24 cellular contexts compared by ENCODE assay signal in the genomic region with DNA sequence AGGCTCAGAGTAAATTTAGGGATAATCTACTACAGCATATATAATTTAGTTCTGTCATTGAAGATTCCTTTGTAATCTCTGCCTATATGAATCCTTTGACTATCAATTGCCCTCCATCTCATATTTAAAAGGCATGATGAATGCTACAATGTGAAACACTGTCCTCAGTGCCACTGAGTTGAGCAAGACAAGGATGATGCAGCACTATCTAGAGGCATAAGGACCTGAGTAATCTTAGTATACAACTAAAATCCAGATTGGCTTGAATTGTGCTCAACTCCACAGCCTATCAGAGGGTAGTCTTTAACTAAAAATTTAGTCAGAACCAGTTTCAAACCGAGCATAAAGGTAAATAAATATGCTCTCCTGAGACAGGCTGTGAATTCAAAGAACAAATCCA. TPM values are rescaled to one million over a fixed set of nuclear protein-coding genes. Genes with fewer than 3 reads are reported as not detected.
DNase-seq lines count a peak whose midpoint lies in the region; ATAC-seq lines count a peak whose summit lies in the region.
"Had no signal": no experiment of that assay in that cellular context is flagged by ENCODE, and none has a peak within 500 bp of the region (broad histone marks: within the 10 kb centered on the region; RNA-seq: fewer than 3 reads in every experiment).

No MANE protein-coding gene starts in this region.

- peaks cover 0 to 5% of the 10 kb centered on the region in 2 donors for H3K4me1 ChIP-seq in naive thymus-derived CD4-positive, alpha-beta T cell (ENCODE audit: control insufficient read depth in 2 of 2, insufficient read depth in 2 of 2, low read length in 2 of 2)
- no peaks in the 10 kb centered on the region for H3K4me1 ChIP-seq in right cardiac atrium (ENCODE audit: control insufficient read depth, insufficient read depth, low read length)
- H3K4me1 ChIP-seq: prostate gland had no signal

- ATAC-seq in activated CD4-positive, alpha-beta T cell treated with anti-CD3 and anti-CD28 coated beads for 36 hours, result peak; percentile 67
- peak; percentile 71 for ATAC-seq in naive thymus-derived CD4-positive, alpha-beta T cell
- ATAC-seq in GM19455 (IDR thresholded peaks at IDR 0.05; ENCODE audit: unreplicated experiment) (no peak), right cardiac atrium (no peak)
- ATAC-seq: SK-N-SH treated with all-trans-retinoic acid at 6 μM for 48 hours had no signal

- no peak overlapping the region for H3K4me3 Mint-ChIP-seq in activated CD4-positive, alpha-beta T cell treated with anti-CD3 and anti-CD28 coated beads for 36 hours
- no peak overlapping the region for H3K4me3 Mint-ChIP-seq in activated T-helper 1 cell treated with anti-CD3 and anti-CD28 coated beads, Interleukin-12 subunit alpha, Interleukin-12 subunit beta, Interleukin-2, Interleukin-4 antibody, amounts not matched to agents 30 ng/mL and 10 ng/mL and 1 ng/mL, durations not matched to agents 14 hours and 24 hours and 36 hours
- no peak overlapping the region for H3K4me3 Mint-ChIP-seq in naive thymus-derived CD4-positive, alpha-beta T cell
- H3K4me3 Mint-ChIP-seq: activated B cell treated with CpG ODN at 0.5 μM for 24 hours had no signal

- no peaks in the 10 kb centered on the region for H3K9me3 Mint-ChIP-seq in activated CD4-positive, alpha-beta T cell treated with anti-CD3 and anti-CD28 coated beads for 36 hours (ENCODE audit: low read depth)
- H3K9me3 Mint-ChIP-seq in activated T-helper 1 cell treated with anti-CD3 and anti-CD28 coated beads, Interleukin-12 subunit alpha, Interleukin-12 subunit beta, Interleukin-2, Interleukin-4 antibody, amounts not matched to agents 30 ng/mL and 10 ng/mL and 1 ng/mL, durations not matched to agents 14 hours and 24 hours and 36 hours, result no peaks in the 10 kb centered on the region
- no peaks in the 10 kb centered on the region for H3K9me3 Mint-ChIP-seq in naive thymus-derived CD4-positive, alpha-beta T cell
- H3K9me3 Mint-ChIP-seq: activated B cell treated with CpG ODN at 0.5 μM for 24 hours had no signal

- H3K4me1 Mint-ChIP-seq in activated CD4-positive, alpha-beta T cell treated with anti-CD3 and anti-CD28 coated beads for 36 hours, result peaks cover 21% of the 10 kb centered on the region
- peaks cover 15% of the 10 kb centered on the region for H3K4me1 Mint-ChIP-seq in activated T-helper 1 cell treated with anti-CD3 and anti-CD28 coated beads, Interleukin-12 subunit alpha, Interleukin-12 subunit beta, Interleukin-2, Interleukin-4 antibody, amounts not matched to agents 30 ng/mL and 10 ng/mL and 1 ng/mL, durations not matched to agents 14 hours and 24 hours and 36 hours (ENCODE audit: low read depth)
- H3K4me1 Mint-ChIP-seq in naive thymus-derived CD4-positive, alpha-beta T cell, result peaks cover 8 to 20% (median 18%) of the 10 kb centered on the region in 7 donors

- no peak for DNase-seq in activated CD4-positive, alpha-beta T cell treated with anti-CD3 and anti-CD28 coated beads for 36 hours
- DNase-seq in activated CD4-positive, alpha-beta T cell treated with anti-CD3 and anti-CD28 coated beads for 4 hours, result no peak
- peak; percentile 16 for DNase-seq in GF-D8 (lab: John Stamatoyannopoulos, UW)
- DNase-seq in activated T-helper 1 cell treated with anti-CD3 and anti-CD28 coated beads, Interleukin-12 subunit alpha, Interleukin-12 subunit beta, Interleukin-2, Interleukin-4 antibody, amounts not matched to agents 30 ng/mL and 10 ng/mL and 1 ng/mL, durations not matched to agents 14 hours and 24 hours and 36 hours (ENCODE audit: low spot score), result no peak
- no peak for DNase-seq in naive thymus-derived CD4-positive, alpha-beta T cell
- DNase-seq in substantia nigra (lab: John Stamatoyannopoulos, UW), result no peak
- DNase-seq in right cardiac atrium, result no peak
- DNase-seq: activated B cell treated with CpG ODN at 0.5 μM for 24 hours; activated T-cell treated with anti-CD3 and anti-CD28 coated beads, Interleukin-2, amount 50 U/mL, for 48 hours; Calu3; cerebellar nuclear complex; DND-41; H7; head of caudate nucleus; mammary epithelial cell; NCI-H1048; NCI-H187 treated with DMSO at 0.1 percent for 48 hours; NCI-H69; T1000; upper lobe of left lung had no signal

- intact Hi-C loops in activated CD4-positive, alpha-beta T cell treated with anti-CD3 and anti-CD28 coated beads for 36 hours (cut with DNase I, micrococcal nuclease), result no loop called here
- intact Hi-C loops in activated T-helper 1 cell treated with anti-CD3 and anti-CD28 coated beads, Interleukin-12 subunit alpha, Interleukin-12 subunit beta, Interleukin-2, Interleukin-4 antibody, amounts not matched to agents 30 ng/mL and 10 ng/mL and 1 ng/mL, durations not matched to agents 14 hours and 24 hours and 36 hours (cut with micrococcal nuclease), result no loop called here
- intact Hi-C loops in naive thymus-derived CD4-positive, alpha-beta T cell (cut with micrococcal nuclease), result no loop called here
- intact Hi-C loops in right cardiac atrium (cut with DNase I), result no loop called here

- H3K36me3 Mint-ChIP-seq in activated CD4-positive, alpha-beta T cell treated with anti-CD3 and anti-CD28 coated beads for 36 hours (ENCODE audit: low read depth), result peaks cover 54% of the 10 kb centered on the region
- H3K36me3 Mint-ChIP-seq in activated T-helper 1 cell treated with anti-CD3 and anti-CD28 coated beads, Interleukin-12 subunit alpha, Interleukin-12 subunit beta, Interleukin-2, Interleukin-4 antibody, amounts not matched to agents 30 ng/mL and 10 ng/mL and 1 ng/mL, durations not matched to agents 14 hours and 24 hours and 36 hours (ENCODE audit: low read depth), result peaks cover 40% of the 10 kb centered on the region
- peaks cover 14 to 38% (median 20%) of the 10 kb centered on the region in 5 donors for H3K36me3 Mint-ChIP-seq in naive thymus-derived CD4-positive, alpha-beta T cell

- H3K27ac ChIP-seq in naive thymus-derived CD4-positive, alpha-beta T cell (ENCODE audit: low read depth, low read length), result no peak overlapping the region
- H3K27ac ChIP-seq in substantia nigra (ENCODE audit: low read depth, low read length, poor library complexity, severe bottlenecking), result no peak overlapping the region
- H3K27ac ChIP-seq in right cardiac atrium (ENCODE audit: low read length), result no peak overlapping the region
- H3K27ac ChIP-seq: KMS-11, prostate gland had no signal

- POLR2A ChIA-PET in activated CD4-positive, alpha-beta T cell treated with anti-CD3 and anti-CD28 coated beads for 36 hours (lab: Charles Lee), result no interaction called here
- POLR2A ChIA-PET in naive thymus-derived CD4-positive, alpha-beta T cell (lab: Charles Lee), result interaction anchor here (0.7 to 2.3 kb wide), 8 partner anchors 11 to 57 kb away, joined by 3 to 9 read pairs (median 6); a partner anchor contains a TSS

- CTCF ChIA-PET in activated CD4-positive, alpha-beta T cell treated with anti-CD3 and anti-CD28 coated beads for 36 hours (lab: Charles Lee), result no interaction called here
- CTCF ChIA-PET in naive thymus-derived CD4-positive, alpha-beta T cell (lab: Charles Lee), result no interaction called here

- peaks cover 9 to 49% (median 15%) of the 10 kb centered on the region in 3 experiments for H3K36me3 ChIP-seq in naive thymus-derived CD4-positive, alpha-beta T cell (ENCODE audit: control insufficient read depth in 2 of 3, insufficient read depth in 3 of 3, low read length in 3 of 3)

- peak overlapping the region; percentile 42 for H3K27ac Mint-ChIP-seq in activated CD4-positive, alpha-beta T cell treated with anti-CD3 and anti-CD28 coated beads for 36 hours
- peak overlapping the region; percentile 71 for H3K27ac Mint-ChIP-seq in activated T-helper 1 cell treated with anti-CD3 and anti-CD28 coated beads, Interleukin-12 subunit alpha, Interleukin-12 subunit beta, Interleukin-2, Interleukin-4 antibody, amounts not matched to agents 30 ng/mL and 10 ng/mL and 1 ng/mL, durations not matched to agents 14 hours and 24 hours and 36 hours
- peak overlapping the region in 6 of 9 donors; percentile 15 to 83 (median 70) for H3K27ac Mint-ChIP-seq in naive thymus-derived CD4-positive, alpha-beta T cell
- H3K27ac Mint-ChIP-seq: activated B cell treated with CpG ODN at 0.5 μM for 24 hours had no signal

- no peaks in the 10 kb centered on the region for H3K27me3 ChIP-seq in naive thymus-derived CD4-positive, alpha-beta T cell (ENCODE audit: control insufficient read depth in 2 of 2, insufficient read depth in 2 of 2, low read length in 2 of 2)
- no peaks in the 10 kb centered on the region for H3K27me3 ChIP-seq in right cardiac atrium (ENCODE audit: control insufficient read depth, insufficient read depth)
- H3K27me3 ChIP-seq: upper lobe of left lung had no signal

- H3K27me3 Mint-ChIP-seq in activated CD4-positive, alpha-beta T cell treated with anti-CD3 and anti-CD28 coated beads for 36 hours, result no peaks in the 10 kb centered on the region
- no peaks in the 10 kb centered on the region for H3K27me3 Mint-ChIP-seq in activated T-helper 1 cell treated with anti-CD3 and anti-CD28 coated beads, Interleukin-12 subunit alpha, Interleukin-12 subunit beta, Interleukin-2, Interleukin-4 antibody, amounts not matched to agents 30 ng/mL and 10 ng/mL and 1 ng/mL, durations not matched to agents 14 hours and 24 hours and 36 hours (ENCODE audit: insufficient read depth)
- no peaks in the 10 kb centered on the region for H3K27me3 Mint-ChIP-seq in naive thymus-derived CD4-positive, alpha-beta T cell
- H3K27me3 Mint-ChIP-seq: activated B cell treated with CpG ODN at 0.5 μM for 24 hours had no signal

- no peak overlapping the region for H3K4me3 ChIP-seq in naive thymus-derived CD4-positive, alpha-beta T cell (ENCODE audit: low read length)
- no peak overlapping the region for H3K4me3 ChIP-seq in right cardiac atrium (ENCODE audit: low read length)
- H3K4me3 ChIP-seq: prostate gland, upper lobe of left lung had no signal

- no peaks in the 10 kb centered on the region for H3K9me3 ChIP-seq in naive thymus-derived CD4-positive, alpha-beta T cell (ENCODE audit: control insufficient read depth in 2 of 3, low read length in 3 of 3)
- no peaks in the 10 kb centered on the region for H3K9me3 ChIP-seq in right cardiac atrium (ENCODE audit: control insufficient read depth, low read length)
- H3K9me3 ChIP-seq: prostate gland, upper lobe of left lung had no signal

- WGBS in right cardiac atrium, result 97% methylated on average over 1 of the region's 1 CpG

RNA-seq across cellular contexts. Expression of a gene that starts 11.6 kb away (rescaled TPM):
- 10 to 100 TPM; 51.0 to 53.6 TPM for total RNA-seq in activated CD4-positive, alpha-beta T cell treated with anti-CD3 and anti-CD28 coated beads for 36 hours
- 59.1 and 59.4 TPM in 2 replicates for total RNA-seq in activated T-helper 1 cell treated with anti-CD3 and anti-CD28 coated beads, Interleukin-12 subunit alpha, Interleukin-12 subunit beta, Interleukin-2, Interleukin-4 antibody, amounts not matched to agents 30 ng/mL and 10 ng/mL and 1 ng/mL, durations not matched to agents 14 hours and 24 hours and 36 hours
- total RNA-seq in naive thymus-derived CD4-positive, alpha-beta T cell, result 10 to 100 TPM; 51.0 to 69.7 (median 54.2) TPM
- polyA plus RNA-seq in naive thymus-derived CD4-positive, alpha-beta T cell, result 10 to 100 TPM; 19.9 to 24.2 TPM
- 10 to 100 TPM; 24.2 to 26.8 (median 25.3) TPM for total RNA-seq in right cardiac atrium
- polyA plus RNA-seq in right cardiac atrium, result 22.0 TPM

RNA-seq across cellular contexts. Expression of a gene that starts 20.2 kb away (rescaled TPM):
- 10 to 100 TPM; 76.9 to 82.3 TPM for total RNA-seq in activated CD4-positive, alpha-beta T cell treated with anti-CD3 and anti-CD28 coated beads for 36 hours
- 74.8 and 79.2 TPM in 2 replicates for total RNA-seq in activated T-helper 1 cell treated with anti-CD3 and anti-CD28 coated beads, Interleukin-12 subunit alpha, Interleukin-12 subunit beta, Interleukin-2, Interleukin-4 antibody, amounts not matched to agents 30 ng/mL and 10 ng/mL and 1 ng/mL, durations not matched to agents 14 hours and 24 hours and 36 hours
- 10 to 100 TPM; 31.8 to 62.9 (median 34.7) TPM for total RNA-seq in naive thymus-derived CD4-positive, alpha-beta T cell
- polyA plus RNA-seq in naive thymus-derived CD4-positive, alpha-beta T cell, result 10 to 100 TPM; 33.5 to 45.4 TPM
- 100 to 1,000 TPM in 2 of 4 donors, 10 to 100 TPM in 2; 90.0 to 122 (median 99.9) TPM for total RNA-seq in right cardiac atrium
- 65.9 TPM for polyA plus RNA-seq in right cardiac atrium

RNA-seq across cellular contexts. Expression of a gene that starts 20.8 kb away (rescaled TPM):
- 100 to 1,000 TPM; 109 to 173 TPM for total RNA-seq in activated CD4-positive, alpha-beta T cell treated with anti-CD3 and anti-CD28 coated beads for 36 hours
- 147 and 149 TPM in 2 replicates for total RNA-seq in activated T-helper 1 cell treated with anti-CD3 and anti-CD28 coated beads, Interleukin-12 subunit alpha, Interleukin-12 subunit beta, Interleukin-2, Interleukin-4 antibody, amounts not matched to agents 30 ng/mL and 10 ng/mL and 1 ng/mL, durations not matched to agents 14 hours and 24 hours and 36 hours
- total RNA-seq in naive thymus-derived CD4-positive, alpha-beta T cell, result 100 to 1,000 TPM; 101 to 192 (median 139) TPM
- polyA plus RNA-seq in naive thymus-derived CD4-positive, alpha-beta T cell, result 10 to 100 TPM; 11.8 to 24.4 TPM
- total RNA-seq in right cardiac atrium, result 10 to 100 TPM; 57.0 to 82.4 (median 69.6) TPM
- 46.9 TPM for polyA plus RNA-seq in right cardiac atrium

RNA-seq across cellular contexts. Expression of a gene that starts 53.3 kb away (rescaled TPM):
- 100 to 1,000 TPM; 119 to 127 TPM for total RNA-seq in activated CD4-positive, alpha-beta T cell treated with anti-CD3 and anti-CD28 coated beads for 36 hours
- total RNA-seq in activated T-helper 1 cell treated with anti-CD3 and anti-CD28 coated beads, Interleukin-12 subunit alpha, Interleukin-12 subunit beta, Interleukin-2, Interleukin-4 antibody, amounts not matched to agents 30 ng/mL and 10 ng/mL and 1 ng/mL, durations not matched to agents 14 hours and 24 hours and 36 hours, result 228 and 233 TPM in 2 replicates
- 100 to 1,000 TPM; 575 to 937 (median 595) TPM for total RNA-seq in naive thymus-derived CD4-positive, alpha-beta T cell
- polyA plus RNA-seq in naive thymus-derived CD4-positive, alpha-beta T cell, result 100 to 1,000 TPM; 542 to 792 TPM
- 10 to 100 TPM in 1 of 4 donors, 1 to 10 TPM in 3; 7.9 to 13.8 (median 8.2) TPM for total RNA-seq in right cardiac atrium
- 8.7 TPM for polyA plus RNA-seq in right cardiac atrium

Comparison
In these comparisons a context has a peak if more than half of its experiments do, and no peak if none do; other contexts are left out.
1. ATAC-seq: peak in activated CD4-positive, alpha-beta T cell treated with anti-CD3 and anti-CD28 coated beads for 36 hours (single experiment) and naive thymus-derived CD4-positive, alpha-beta T cell (single experiment); none in GM19455 (single experiment) and right cardiac atrium (0 of 2).
2. Peak in every context shown above with its lines, with median percentiles within 50 percentile points of each other: H3K27ac Mint-ChIP-seq.